ENCODE assay signal across 8 cellular contexts in the genomic region with DNA sequence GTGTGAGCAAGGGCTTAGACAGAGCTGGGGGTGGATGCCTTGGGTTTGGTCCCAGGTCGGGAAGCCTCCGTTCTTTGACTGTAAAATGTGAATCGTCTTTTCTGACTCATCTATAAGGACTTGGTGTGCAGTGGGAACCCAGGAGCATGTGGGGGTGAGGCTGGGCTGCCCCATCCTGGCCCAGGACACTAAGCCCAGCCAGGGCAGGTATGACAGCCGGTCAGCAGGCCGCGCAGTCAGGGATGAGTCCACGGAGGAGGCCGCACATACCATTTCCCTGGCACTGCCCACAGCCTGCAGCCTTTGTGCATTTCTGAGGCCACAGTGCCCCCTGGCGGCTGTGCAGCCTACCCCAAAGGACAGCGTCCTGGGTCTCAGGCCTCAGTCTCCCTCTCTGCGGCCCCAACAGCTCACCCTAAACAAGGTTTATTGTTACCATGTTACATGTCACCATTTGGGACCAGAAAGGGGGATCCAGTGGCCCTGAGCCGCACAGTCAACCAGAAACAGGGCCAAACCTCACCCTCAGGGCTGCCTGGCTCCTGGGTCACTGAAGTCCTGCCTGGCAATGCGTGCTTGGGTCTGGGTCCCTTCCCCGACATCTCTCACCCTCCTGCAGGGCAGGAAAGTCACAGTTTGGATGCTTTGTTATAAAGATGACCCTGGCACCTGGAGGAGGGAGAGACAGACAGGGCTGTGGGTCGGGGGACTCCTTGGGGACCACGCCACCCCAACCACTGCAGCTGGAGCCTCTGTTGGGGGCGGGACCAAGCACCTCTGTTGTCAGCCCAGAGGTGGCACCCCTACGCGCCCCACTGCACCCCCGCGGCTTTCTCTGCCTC. TPM values are rescaled to one million over a fixed set of nuclear protein-coding genes. Genes with fewer than 3 reads are reported as not detected.
DNase-seq lines count a peak whose midpoint lies in the region; ATAC-seq and TF ChIP-seq lines count a peak whose summit lies in the region.

No MANE protein-coding gene starts in this region.

- POLR2A ChIA-PET in RWPE1 (lab: Yijun Ruan, JAX; ENCODE audit: low non-redundant PET): interaction anchor here (0.7 kb wide), 1 partner anchor 540 kb away, joined by 4 read pairs; no protein-coding TSS in a partner anchor

- H3K27ac ChIP-seq in RWPE1 (peak overlapping the region; percentile 79), foreskin keratinocyte (no peak overlapping the region), osteoblast (ENCODE audit: low read depth, low read length) (peak overlapping the region; percentile 2), thoracic aorta (no peak overlapping the region)

- H2AFZ ChIP-seq in osteoblast (ENCODE audit: low read length): peak overlapping the region; percentile 69

- H3K27me3 ChIP-seq in foreskin keratinocyte: no peaks in the 10 kb centered on the region
- no peaks in the 10 kb centered on the region for H3K27me3 ChIP-seq in osteoblast (ENCODE audit: insufficient read depth, low read length)
- no peaks in the 10 kb centered on the region for H3K27me3 ChIP-seq in thoracic aorta (replicated peaks; ENCODE audit: insufficient read depth)

- no peaks in the 10 kb centered on the region for H3K4me1 ChIP-seq in foreskin keratinocyte
- peaks cover 15% of the 10 kb centered on the region for H3K4me1 ChIP-seq in osteoblast (ENCODE audit: insufficient read depth, low read length)
- H3K4me1 ChIP-seq in thoracic aorta (ENCODE audit: control insufficient read depth in 1 of 2, low read depth in 2 of 2): no peaks in the 10 kb centered on the region

- H3K4me3 ChIP-seq in osteoblast (ENCODE audit: insufficient read depth, low read length) (peak overlapping the region; percentile 44), thoracic aorta (no peak overlapping the region)

- peak; percentile 51 for ATAC-seq in HG03280 (IDR thresholded peaks at IDR 0.05; ENCODE audit: unreplicated experiment)
- ATAC-seq in foreskin keratinocyte: peak; percentile 66
- no peak for ATAC-seq in thoracic aorta (ENCODE audit: insufficient number of reproducible peaks, low FRiP score, low read depth)
- no peak for ATAC-seq in HG02870 (IDR thresholded peaks at IDR 0.05; ENCODE audit: unreplicated experiment)

- no peaks in the 10 kb centered on the region for H3K36me3 ChIP-seq in osteoblast (ENCODE audit: insufficient read depth, low read length)
- no peaks in the 10 kb centered on the region for H3K36me3 ChIP-seq in thoracic aorta

- peak; percentile 90 for DNase-seq in DMS53 (lab: John Stamatoyannopoulos, UW)
- peak; percentile 80 for DNase-seq in RWPE1 (ENCODE audit: low spot score)
- DNase-seq in activated effector memory CD4-positive, alpha-beta T cell treated with anti-CD3 and anti-CD28 coated beads, Interleukin-2, amount 50 U/mL, for 16 hours: peak; percentile 92
- peak in 1 of 2 donors; percentile 50 for DNase-seq in foreskin keratinocyte
- peak; percentile 99 for DNase-seq in osteoblast (ENCODE audit: insufficient read length, low spot score, missing footprints)
- no peak for DNase-seq in thoracic aorta (ENCODE audit: low spot score)

- H3K9me3 ChIP-seq in osteoblast (ENCODE audit: low read depth, low read length) (no peaks in the 10 kb centered on the region), thoracic aorta (no peaks in the 10 kb centered on the region)

- H3K4me2 ChIP-seq in osteoblast (ENCODE audit: insufficient read depth, low read length): peak overlapping the region; percentile 64

- no peaks in the 10 kb centered on the region for H4K20me1 ChIP-seq in osteoblast (ENCODE audit: insufficient read depth, low read length)

- H3K79me2 ChIP-seq in osteoblast (ENCODE audit: insufficient read depth, low read length): no peaks in the 10 kb centered on the region

- CTCF ChIA-PET in RWPE1 (lab: Yijun Ruan, JAX): interaction anchor here (0.5 to 1.4 kb wide), 9 partner anchors 12 to 786 kb away, joined by 3 to 7 read pairs (median 3); no protein-coding TSS in a partner anchor

- TF ChIP-seq CTCF in RWPE1 (conservative IDR thresholded peaks at IDR 0.05; ENCODE audit: low read depth): peak; percentile 94
- peak; percentile 88 for TF ChIP-seq CTCF in foreskin keratinocyte (conservative IDR thresholded peaks at IDR 0.05)
- peak; percentile 94 for TF ChIP-seq CTCF in osteoblast (IDR thresholded peaks at IDR 0.05; ENCODE audit: extremely low read depth, low read depth, low read length)
- TF ChIP-seq CTCF in thoracic aorta (IDR thresholded peaks at IDR 0.05): peak; percentile 88

RNA-seq across cellular contexts. Expression of a gene that starts 14.4 kb away (rescaled TPM):
- 0.35 and 0.41 TPM in 2 replicates for total RNA-seq in foreskin keratinocyte
- polyA plus RNA-seq in foreskin keratinocyte: 0.45 and 0.48 TPM in 2 replicates
- 2.1 and 2.2 TPM in 2 replicates for total RNA-seq in osteoblast
- 10 to 100 TPM; 10.0 to 30.2 TPM for total RNA-seq in thoracic aorta

Comparison
In these comparisons a context has a peak if more than half of its experiments do, and no peak if none do; other contexts are left out.
1. ATAC-seq: peak in HG03280 (single experiment) and foreskin keratinocyte (single experiment); none in thoracic aorta (single experiment) and HG02870 (single experiment).
2. H3K27ac ChIP-seq: peak in RWPE1 (single experiment) and osteoblast (single experiment); none in foreskin keratinocyte (single experiment) and thoracic aorta (0 of 2).
3. Peak in every context shown above with its lines, with median percentiles within 50 percentile points of each other: CTCF ChIP-seq.